ENCODE assay signal across 24 cellular contexts in the genomic region with DNA sequence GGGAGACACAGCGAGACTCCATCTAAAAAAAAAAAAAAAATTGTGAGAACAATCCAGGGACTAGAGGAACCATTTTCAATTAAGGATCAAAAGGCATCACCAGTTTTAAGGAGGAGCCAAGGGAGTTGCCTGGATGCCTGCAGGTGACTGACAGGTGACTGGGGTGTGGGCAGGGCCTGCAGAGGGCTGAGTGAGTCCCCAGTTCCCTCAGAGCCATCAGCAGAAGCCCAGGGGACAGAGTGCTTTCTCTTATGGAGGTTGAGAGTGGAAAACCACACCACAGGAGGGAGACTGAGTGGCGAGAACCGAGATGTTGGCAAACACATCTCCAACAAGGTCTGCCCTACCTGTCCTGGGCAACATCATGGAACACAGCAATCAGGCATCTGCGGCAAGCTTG.
"Had no signal": no experiment of that assay in that cellular context is flagged by ENCODE, and none has a peak within 500 bp of the region (broad histone marks: within the 10 kb centered on the region; RNA-seq: fewer than 3 reads in every experiment).

No MANE protein-coding gene starts in this region.

- DNase-seq: activated CD4-positive, alpha-beta T cell treated with anti-CD3 and anti-CD28 coated beads, Interleukin-2, amount 10 ng/mL, durations not matched to agents 24 days and 14 days; activated CD4-positive, CD25-positive, alpha-beta regulatory T cell; activated CD8-positive, alpha-beta T cell treated with anti-CD3 and anti-CD28 coated beads for 36 hours; activated naive CD4-positive, alpha-beta T cell treated with anti-CD3 and anti-CD28 coated beads for 36 hours; activated T-cell treated with anti-CD3 and anti-CD28 coated beads, Interleukin-2, amount 50 U/mL, for 1 hour; anterior cingulate cortex; caudate nucleus; foreskin fibroblast; midbrain; nucleus accumbens; stimulated activated CD4-positive, alpha-beta T cell treated with anti-CD3 and anti-CD28 coated beads, Interleukin-12 subunit alpha, Interleukin-12 subunit beta, amount 100 ng/mL, for 4 hours; stimulated activated CD4-positive, alpha-beta T cell treated with anti-CD3 and anti-CD28 coated beads, Interleukin-1b, Interleukin-23, amount 100 ng/mL, for 48 hours; stimulated activated naive CD4-positive, alpha-beta T cell treated with Interleukin-2 at 50 U/mL for 16 hours; substantia nigra; T-helper 9 cell; tibial artery had no signal

- H3K36me3 ChIP-seq: tibial artery had no signal

- ATAC-seq: activated CD8-positive, alpha-beta T cell treated with anti-CD3 and anti-CD28 coated beads for 36 hours; activated T-helper 17 cell treated with anti-CD3 and anti-CD28 coated beads, Interleukin-2, amount 50 U/mL, for 72 hours; left lobe of liver had no signal

- H3K4me3 ChIP-seq: dorsolateral prefrontal cortex, lung, tibial artery had no signal

- H3K4me1 ChIP-seq: tibial artery had no signal

- H3K9me3 ChIP-seq: tibial artery had no signal

- H3K27ac ChIP-seq: dorsolateral prefrontal cortex, epithelial cell of prostate, tibial artery had no signal

- H3K27me3 ChIP-seq: dorsolateral prefrontal cortex, tibial artery had no signal

- FAIRE-seq: colon, keratinocyte, urothelium cell line had no signal
